In genomic region chr20:3935956-3936340, GRCh38 we compare ENCODE assay signal across 15 cellular contexts. TPM values are rescaled to one million over a fixed set of nuclear protein-coding genes. Genes with fewer than 3 reads are reported as not detected.
DNase-seq lines count a peak whose midpoint lies in the region; ATAC-seq and TF ChIP-seq lines count a peak whose summit lies in the region.
"Had no signal": no experiment of that assay in that cellular context is flagged by ENCODE, and none has a peak within 500 bp of the region (broad histone marks: within the 10 kb centered on the region; RNA-seq: fewer than 3 reads in every experiment).

No MANE protein-coding gene starts in this region.

- no peak for TF ChIP-seq CTCF in gastrocnemius medialis (IDR thresholded peaks at IDR 0.05 in 4 of 5, conservative IDR thresholded peaks at IDR 0.05 in 1 of 5)

- no peak for TF ChIP-seq POLR2A in gastrocnemius medialis (IDR thresholded peaks at IDR 0.05)

- peaks cover 40 to 42% of the 10 kb centered on the region in 2 donors for H3K4me1 ChIP-seq in gastrocnemius medialis

- H3K27me3 ChIP-seq in gastrocnemius medialis: no peaks in the 10 kb centered on the region
- H3K27me3 ChIP-seq: ovary, testis had no signal

- intact Hi-C loops in gastrocnemius medialis (cut with DNase I; ENCODE audit: low total_unique reads): no loop called here

- H3K36me3 ChIP-seq in gastrocnemius medialis: no peaks in the 10 kb centered on the region
- H3K36me3 ChIP-seq: ovary had no signal

- ATAC-seq in gastrocnemius medialis (no peak), GM21381 (IDR thresholded peaks at IDR 0.05; ENCODE audit: unreplicated experiment) (no peak), GM18870 (IDR thresholded peaks at IDR 0.05; ENCODE audit: unreplicated experiment) (no peak)

- H3K27ac ChIP-seq in caudate nucleus (ENCODE audit: low read depth, low read length): peak overlapping the region; percentile 20
- peak overlapping the region; percentile 68 to 76 (median 74) for H3K27ac ChIP-seq in gastrocnemius medialis
- H3K27ac ChIP-seq: ovary had no signal

- H3K9me3 ChIP-seq in gastrocnemius medialis: no peaks in the 10 kb centered on the region
- H3K9me3 ChIP-seq: ovary, testis had no signal

- in situ Hi-C loops in gastrocnemius medialis (cut with MboI; ENCODE audit: low sequenced_read_pairs in 4 of 4): no loop called here

- peak; percentile 70 for DNase-seq in DMS 273 (lab: John Stamatoyannopoulos, UW; ENCODE audit: unreplicated experiment)
- DNase-seq in DMS 273 treated with DMSO at 0.1 percent for 48 hours (lab: John Stamatoyannopoulos, UW): no peak
- DNase-seq in M059J (ENCODE audit: low read depth): peak; percentile 33
- peak in 1 of 61 donors; percentile 31 for DNase-seq in caudate nucleus (lab: John Stamatoyannopoulos, UW)
- no peak for DNase-seq in gastrocnemius medialis
- no peak for DNase-seq in activated effector memory CD4-positive, alpha-beta T cell treated with Interleukin-2 at 50 U/mL for 16 hours
- DNase-seq: 8988T; activated CD4-positive, alpha-beta T cell treated with anti-CD3 and anti-CD28 coated beads for 1 hour; CD4-positive, alpha-beta memory T cell; central memory CD4-positive, alpha-beta T cell; GOT3; ovary had no signal

- H3K4me3 ChIP-seq in gastrocnemius medialis: no peak overlapping the region
- H3K4me3 ChIP-seq: ovary, testis had no signal

RNA-seq across cellular contexts. Expression of gene PANK2, which starts 46.8 kb away (rescaled TPM):
- total RNA-seq in M059J (2014; rRNA removed; shearing (Covaris generic)): 67.6 and 81.8 TPM in 2 replicates
- 10 to 100 TPM; 18.2 to 25.8 (median 23.5) TPM for total RNA-seq in gastrocnemius medialis

Comparison
In these comparisons a context has a peak if more than half of its experiments do, and no peak if none do; other contexts are left out.
1. DNase-seq: peak in DMS 273 (single experiment) and M059J (single experiment); none in DMS 273 treated with DMSO at 0.1 percent for 48 hours (single experiment), gastrocnemius medialis (0 of 2) and activated effector memory CD4-positive, alpha-beta T cell treated with Interleukin-2 at 50 U/mL for 16 hours (single experiment).